ENCODE assay signal across 2 cellular contexts in genomic region chr11:17036666-17037658, GRCh38.
TF ChIP-seq lines count a peak whose summit lies in the region.

No MANE protein-coding gene starts in this region.

TF ChIP-seq in HCT116, 20 proteins besides CTCF, POLR2A, EP300 and RAD21:
- TF ChIP-seq MAX (IDR thresholded peaks at IDR 0.05) (no peak), ZBTB33 (IDR thresholded peaks at IDR 0.05; ENCODE audit: extremely low read depth, insufficient replicate concordance, low read length) (no peak), ATF3 (IDR thresholded peaks at IDR 0.05) (no peak), EZH2phosphoT487 (IDR thresholded peaks at IDR 0.05; ENCODE audit: borderline replicate concordance) (no peak), REST (IDR thresholded peaks at IDR 0.05; ENCODE audit: low read depth) (no peak), ZNF274 (IDR thresholded peaks at IDR 0.05; ENCODE audit: low read depth, low read length) (no peak), CEBPB (IDR thresholded peaks at IDR 0.05; ENCODE audit: low read depth) (no peak), FOSL1 (IDR thresholded peaks at IDR 0.05; ENCODE audit: low read depth) (no peak), POLR2AphosphoS5 (IDR thresholded peaks at IDR 0.05; ENCODE audit: low read depth, low read length) (no peak), EGR1 (IDR thresholded peaks at IDR 0.05; ENCODE audit: low read depth) (no peak), JUND (IDR thresholded peaks at IDR 0.05) (no peak), SP1 (IDR thresholded peaks at IDR 0.05; ENCODE audit: low read depth) (no peak), TCF7L2 (IDR thresholded peaks at IDR 0.05; ENCODE audit: borderline replicate concordance, extremely low read depth, insufficient read depth, insufficient read length) (no peak), SRF (IDR thresholded peaks at IDR 0.05; ENCODE audit: low read depth) (no peak), EZH2 (IDR thresholded peaks at IDR 0.05) (no peak), ELF1 (IDR thresholded peaks at IDR 0.05; ENCODE audit: borderline replicate concordance, low read depth) (no peak), SIN3A (IDR thresholded peaks at IDR 0.05; ENCODE audit: low read depth) (no peak), ZFX (IDR thresholded peaks at IDR 0.05) (no peak), CBX3 (IDR thresholded peaks at IDR 0.05; ENCODE audit: low read depth) (no peak), YY1 (IDR thresholded peaks at IDR 0.05; ENCODE audit: extremely low read depth, insufficient replicate concordance, low read depth, low read length) (no peak)

TF ChIP-seq in GM12878, 131 proteins besides CTCF, POLR2A, EP300 and RAD21:
- TF ChIP-seq PKNOX1 (IDR thresholded peaks at IDR 0.05) (no peak), KLF5 (IDR thresholded peaks at IDR 0.05; ENCODE audit: partially characterized antibody) (no peak), USF2 (IDR thresholded peaks at IDR 0.05; ENCODE audit: borderline replicate concordance, low read depth, low read length) (no peak), CBFB (IDR thresholded peaks at IDR 0.05; ENCODE audit: low read depth) (no peak), CBX5 (IDR thresholded peaks at IDR 0.05; ENCODE audit: low read depth) (no peak), EGR1 (IDR thresholded peaks at IDR 0.05; ENCODE audit: borderline replicate concordance in 1 of 2, low read depth in 2 of 2, low read length in 2 of 2) (no peak), TBL1XR1 (IDR thresholded peaks at IDR 0.05; ENCODE audit: low read depth, low read length) (no peak), BCLAF1 (IDR thresholded peaks at IDR 0.05) (no peak), MEF2B (IDR thresholded peaks at IDR 0.05; ENCODE audit: partially characterized antibody, poor library complexity, severe bottlenecking) (no peak), BRCA1 (IDR thresholded peaks at IDR 0.05; ENCODE audit: low read depth, low read length) (no peak), POU2F2 (IDR thresholded peaks at IDR 0.05; ENCODE audit: borderline replicate concordance, low read depth, low read length) (no peak), EED (IDR thresholded peaks at IDR 0.05; ENCODE audit: low read depth) (no peak), MAX (IDR thresholded peaks at IDR 0.05; ENCODE audit: low read depth, low read length) (no peak), NRF1 (conservative IDR thresholded peaks at IDR 0.05; ENCODE audit: low read depth, low read length) (no peak)
